1 cellular context compared by ENCODE assay signal in genomic region chrX:129145898-129146297, GRCh38.
TF ChIP-seq lines count a peak whose summit lies in the region.

No MANE protein-coding gene starts in this region.

TF ChIP-seq in HepG2, 621 proteins besides CTCF, POLR2A, EP300 and RAD21 (continued from another document):
- TF ChIP-seq CREM (IDR thresholded peaks at IDR 0.05) (peak; percentile 64; the same call in 1 of the 2 replicates), CREM (CRISPR knock-in tag; IDR thresholded peaks at IDR 0.05) (no peak), NR2F6 (IDR thresholded peaks at IDR 0.05) (0 out of 2 replicates have a peak, but pooled peaks have one; percentile 30), NR2F6 (CRISPR knock-in tag; IDR thresholded peaks at IDR 0.05) (no peak), FOXP4 (CRISPR knock-in tag; IDR thresholded peaks at IDR 0.05) (peak; percentile 66), MED13 (CRISPR knock-in tag; IDR thresholded peaks at IDR 0.05) (peak; percentile 56; the same call in 1 of the 2 replicates), YY1 (IDR thresholded peaks at IDR 0.05; ENCODE audit: insufficient read depth, insufficient replicate concordance, low read depth, low read length) (peak; percentile 3), ARNT2 (CRISPR knock-in tag; IDR thresholded peaks at IDR 0.05; ENCODE audit: low read depth) (no peak), ONECUT2 (CRISPR knock-in tag; IDR thresholded peaks at IDR 0.05) (peak; percentile 74; the same call in 1 of the 2 replicates), ZNF362 (CRISPR knock-in tag; IDR thresholded peaks at IDR 0.05; ENCODE audit: borderline replicate concordance) (peak; percentile 50; the same call in 1 of the 2 replicates), HNF1A (IDR thresholded peaks at IDR 0.05; ENCODE audit: low read depth) (no peak), HNF1A (CRISPR knock-in tag; IDR thresholded peaks at IDR 0.05; ENCODE audit: borderline replicate concordance) (0 out of 2 replicates have a peak, but pooled peaks have one; percentile 20), MTA3 (CRISPR knock-in tag; IDR thresholded peaks at IDR 0.05) (no peak), NCOA2 (CRISPR knock-in tag; IDR thresholded peaks at IDR 0.05) (peak; percentile 72), BRCA1 (CRISPR knock-in tag; IDR thresholded peaks at IDR 0.05) (no peak), MED1 (CRISPR knock-in tag; IDR thresholded peaks at IDR 0.05) (peak; percentile 79), ARID5B (CRISPR knock-in tag; IDR thresholded peaks at IDR 0.05) (peak; percentile 54), MAFK (conservative IDR thresholded peaks at IDR 0.05 in 1 of 2, IDR thresholded peaks at IDR 0.05 in 1 of 2; ENCODE audit: low read length in 2 of 2) (peak; percentile 49 to 65), ZBTB4 (CRISPR knock-in tag; IDR thresholded peaks at IDR 0.05; ENCODE audit: borderline replicate concordance) (no peak), GATAD2A (CRISPR knock-in tag; IDR thresholded peaks at IDR 0.05) (peak; percentile 64; the same call in 1 of the 2 replicates), MIXL1 (CRISPR knock-in tag; IDR thresholded peaks at IDR 0.05) (peak; percentile 49; the same call in 1 of the 2 replicates), STAG1 (CRISPR knock-in tag; IDR thresholded peaks at IDR 0.05) (peak; percentile 1; the same call in 1 of the 2 replicates), SOX6 (IDR thresholded peaks at IDR 0.05) (no peak), SOX6 (CRISPR knock-in tag; IDR thresholded peaks at IDR 0.05) (peak; percentile 53), PPARG (CRISPR knock-in tag; conservative IDR thresholded peaks at IDR 0.05) (peak; percentile 49; the same call in 1 of the 2 replicates), MAFF (IDR thresholded peaks at IDR 0.05; ENCODE audit: low read depth, low read length) (peak; percentile 54; the same call in 1 of the 2 replicates), NR2F2 (IDR thresholded peaks at IDR 0.05; ENCODE audit: borderline replicate concordance, low read depth) (no peak), ZNF3 (CRISPR knock-in tag; IDR thresholded peaks at IDR 0.05) (peak; percentile 70; the same call in 1 of the 2 replicates), ATF1 (CRISPR knock-in tag; IDR thresholded peaks at IDR 0.05) (0 out of 2 replicates have a peak, but pooled peaks have one; percentile 31), MAFG (CRISPR knock-in tag; IDR thresholded peaks at IDR 0.05) (no peak), DNMT1 (CRISPR knock-in tag; IDR thresholded peaks at IDR 0.05) (no peak), ZNF512 (CRISPR knock-in tag; IDR thresholded peaks at IDR 0.05) (no peak), RNF219 (CRISPR knock-in tag; IDR thresholded peaks at IDR 0.05) (no peak), HNF4A (CRISPR knock-in tag; IDR thresholded peaks at IDR 0.05) (peak; percentile 37)
